1 cellular context compared by ENCODE assay signal in the genomic region with DNA sequence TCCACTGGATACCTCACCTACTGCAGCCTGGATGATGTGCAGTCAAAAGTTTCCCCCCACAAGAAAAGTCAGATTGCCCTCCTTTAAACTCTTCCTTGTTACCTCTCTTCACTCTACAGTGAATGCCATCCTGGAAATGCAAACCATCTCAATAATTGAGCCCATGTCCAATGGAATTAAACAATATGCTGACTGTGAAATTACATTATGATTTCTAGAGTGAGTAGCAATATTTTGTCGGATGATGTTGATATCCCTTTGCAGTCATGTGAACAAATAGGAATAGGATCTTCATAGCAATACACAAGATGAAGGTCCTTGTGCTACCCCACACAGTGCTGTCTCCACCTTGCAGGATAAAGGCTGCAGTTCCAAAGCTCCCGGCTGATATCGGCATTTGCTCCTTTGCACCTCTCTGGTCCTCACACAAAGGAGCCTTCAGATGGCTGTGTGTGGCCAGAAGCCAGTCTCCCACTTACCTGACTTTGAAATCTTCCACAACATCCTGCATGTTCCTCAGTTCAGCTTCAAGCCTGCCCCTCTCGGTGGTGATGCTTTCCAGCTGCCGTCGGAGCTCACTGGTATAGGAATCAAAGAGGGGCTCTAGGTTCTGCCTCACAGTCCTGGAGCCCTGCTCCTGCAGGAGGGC.
A peak's percentile ranks its signal among the peaks of the same experiment; 100 is the strongest.
TF ChIP-seq lines count a peak whose summit lies in the region.

No MANE protein-coding gene starts in this region.

TF ChIP-seq in HepG2, 621 proteins besides CTCF, POLR2A, EP300 and RAD21:
- TF ChIP-seq MAFK (conservative IDR thresholded peaks at IDR 0.05 in 1 of 2, IDR thresholded peaks at IDR 0.05 in 1 of 2; ENCODE audit: low read length in 2 of 2) (peak; percentile 62 to 65; a peak in 3 of 4 replicates), MAFF (IDR thresholded peaks at IDR 0.05; ENCODE audit: low read depth, low read length) (peak; percentile 47; the same call in 1 of the 2 replicates), MZF1 (CRISPR knock-in tag; IDR thresholded peaks at IDR 0.05; ENCODE audit: borderline replicate concordance) (no peak), SIX4 (CRISPR knock-in tag; IDR thresholded peaks at IDR 0.05) (no peak), ZNF260 (CRISPR knock-in tag; IDR thresholded peaks at IDR 0.05; ENCODE audit: borderline replicate concordance, low read depth) (no peak), MIER2 (CRISPR knock-in tag; IDR thresholded peaks at IDR 0.05) (no peak), HNRNPL (IDR thresholded peaks at IDR 0.05; ENCODE audit: low read depth, low read length) (no peak)
